1 cellular context compared by ENCODE assay signal in the genomic region with DNA sequence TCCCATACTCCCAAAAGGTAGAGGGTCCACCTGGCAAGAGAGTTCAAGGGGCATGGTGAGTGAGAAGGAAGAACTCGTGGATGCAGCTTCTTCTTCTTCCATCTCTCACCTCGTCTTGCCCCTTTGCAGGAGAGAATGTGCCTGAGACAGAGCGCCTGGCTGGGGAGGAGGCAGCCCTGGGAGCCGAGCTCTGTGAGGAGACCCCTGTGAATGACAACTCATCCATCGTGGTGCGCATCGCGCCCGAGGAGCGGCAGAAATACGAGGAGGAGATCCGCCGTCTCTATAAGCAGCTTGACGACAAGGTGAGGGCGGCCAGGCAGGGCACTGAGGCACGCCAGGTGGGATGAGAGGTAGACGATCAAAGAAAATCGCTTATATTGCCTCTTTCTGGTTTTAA.
TF ChIP-seq lines count a peak whose summit lies in the region.

No MANE protein-coding gene starts in this region.

TF ChIP-seq in IMR-90, 13 proteins besides CTCF, POLR2A, EP300 and RAD21:
- no peak for TF ChIP-seq MAZ (IDR thresholded peaks at IDR 0.05; ENCODE audit: borderline replicate concordance, low read depth, low read length)
- TF ChIP-seq CEBPB (IDR thresholded peaks at IDR 0.05; ENCODE audit: low read depth, low read length): no peak
- TF ChIP-seq RFX5 (IDR thresholded peaks at IDR 0.05; ENCODE audit: low read depth, low read length): no peak
- TF ChIP-seq MAFK (IDR thresholded peaks at IDR 0.05; ENCODE audit: low read depth, low read length): no peak
- TF ChIP-seq SMC3 (IDR thresholded peaks at IDR 0.05; ENCODE audit: low read depth, low read length): no peak
- no peak for TF ChIP-seq FOS (IDR thresholded peaks at IDR 0.05; ENCODE audit: low read depth, low read length)
- no peak for TF ChIP-seq CHD1 (IDR thresholded peaks at IDR 0.05; ENCODE audit: low read depth, low read length)
